In genomic region chr10:56561336-56561735, GRCh38 we compare ENCODE assay signal across 9 cellular contexts.
"Had no signal": no experiment of that assay in that cellular context is flagged by ENCODE, and none has a peak within 500 bp of the region (broad histone marks: within the 10 kb centered on the region; RNA-seq: fewer than 3 reads in every experiment).

No MANE protein-coding gene starts in this region.

- H3K4me3 ChIP-seq: GM23248, HAP-1 had no signal

- H3K9ac ChIP-seq: GM23248 had no signal

- DNase-seq: GM23248, GOT3, H7, HFFc6, KBM-7 had no signal

- H2AFZ ChIP-seq: GM23248 had no signal

- H3K27ac ChIP-seq: GM23248, HL-60 had no signal

- H3K4me1 ChIP-seq: HAP-1 had no signal

- ATAC-seq: HCT116, HepG2 had no signal

- H3K9me3 ChIP-seq: HAP-1 had no signal

- FAIRE-seq: HepG2 had no signal

- H3K36me3 ChIP-seq: HAP-1 had no signal
